In the genomic region with DNA sequence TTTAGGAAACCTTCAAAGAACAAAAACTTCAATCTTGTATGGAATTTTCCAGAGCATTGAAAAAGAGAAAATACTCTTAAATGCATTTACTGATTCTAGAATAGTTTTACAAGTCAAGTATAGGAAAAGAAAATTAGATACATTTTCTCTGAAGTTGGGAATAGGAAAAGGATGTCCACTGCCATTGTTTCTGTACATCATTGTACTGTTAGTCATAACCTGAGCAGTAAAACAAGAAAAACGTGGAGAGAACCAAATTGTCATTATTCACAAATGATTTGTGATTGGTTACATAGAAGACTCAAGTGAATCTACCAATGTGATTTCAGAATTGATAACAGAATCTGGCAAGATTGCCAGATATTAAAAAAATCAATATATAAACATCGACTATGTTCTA, we compare ENCODE assay signal across 22 cellular contexts.
"Had no signal": no experiment of that assay in that cellular context is flagged by ENCODE, and none has a peak within 500 bp of the region (broad histone marks: within the 10 kb centered on the region; RNA-seq: fewer than 3 reads in every experiment).

No MANE protein-coding gene starts in this region.

- H3K4me3 Mint-ChIP-seq: immature natural killer cell; naive B cell; nephron; stimulated activated naive B cell treated with anti-CD40 and anti-IgM and Interleukin-4, amounts not matched to agents 10 μg/mL and 1 μg/mL and 100 μg/mL, for 72 hours had no signal

- H3K4me1 Mint-ChIP-seq: nephron had no signal

- H3K4me1 ChIP-seq: left lung, lower lobe of right lung, parathyroid adenoma, psoas muscle had no signal

- ATAC-seq: foreskin keratinocyte; left lung; lower lobe of right lung; psoas muscle; sciatic nerve; stimulated activated naive B cell treated with anti-CD40 and anti-IgM and Interleukin-4, amounts not matched to agents 10 μg/mL and 1 μg/mL and 100 μg/mL, for 72 hours; stimulated activated naive CD8-positive, alpha-beta T cell treated with anti-CD3 and anti-CD28 coated beads, Interleukin-15, amount 100 ng/mL, for 72 hours had no signal

- H3K36me3 ChIP-seq: esophagus squamous epithelium, left lung, lower lobe of right lung, thoracic aorta, transverse colon had no signal

- H3K9ac ChIP-seq: parathyroid adenoma had no signal

- H3K4me3 ChIP-seq: esophagus squamous epithelium, left lung, lower lobe of right lung, psoas muscle, thoracic aorta, transverse colon had no signal

- H3K27ac ChIP-seq: esophagus squamous epithelium, foreskin keratinocyte, left lung, lower lobe of right lung, parathyroid adenoma, psoas muscle, thoracic aorta, transverse colon had no signal

- H3K27me3 Mint-ChIP-seq: naive B cell; stimulated activated naive B cell treated with anti-CD40 and anti-IgM and Interleukin-4, amounts not matched to agents 10 μg/mL and 1 μg/mL and 100 μg/mL, for 72 hours; stimulated activated naive CD8-positive, alpha-beta T cell treated with anti-CD3 and anti-CD28 coated beads, Interleukin-15, amount 100 ng/mL, for 72 hours had no signal

- H2AFZ ChIP-seq: parathyroid adenoma had no signal

- H3K27me3 ChIP-seq: esophagus squamous epithelium, foreskin keratinocyte, left lung, transverse colon had no signal

- H3K9me3 ChIP-seq: esophagus squamous epithelium, left lung, lower lobe of right lung, psoas muscle, thoracic aorta, transverse colon had no signal

- H3K9me3 Mint-ChIP-seq: immature natural killer cell; naive B cell; nephron; stimulated activated naive B cell treated with anti-CD40 and anti-IgM and Interleukin-4, amounts not matched to agents 10 μg/mL and 1 μg/mL and 100 μg/mL, for 72 hours; stimulated activated naive CD8-positive, alpha-beta T cell treated with anti-CD3 and anti-CD28 coated beads, Interleukin-15, amount 100 ng/mL, for 72 hours had no signal

- DNase-seq: cortex of kidney; effector memory CD4-positive, alpha-beta T cell; esophagus squamous epithelium; immature natural killer cell; left lung; lower lobe of right lung; mesenchymal stem cell; midbrain; naive B cell; psoas muscle; stimulated activated CD4-positive, alpha-beta T cell treated with anti-CD3 and anti-CD28 coated beads, Interleukin-2, amount 100 ng/mL, for 24 hours; stimulated activated CD4-positive, alpha-beta T cell treated with anti-CD3 and anti-CD28 coated beads, Interleukin-4, amount 100 ng/mL, for 4 hours; stimulated activated naive B cell treated with anti-CD40 and anti-IgM and Interleukin-4, amounts not matched to agents 10 μg/mL and 1 μg/mL and 100 μg/mL, for 72 hours; stimulated activated naive CD8-positive, alpha-beta T cell treated with anti-CD3 and anti-CD28 coated beads, Interleukin-15, amount 100 ng/mL, for 72 hours; transverse colon had no signal

- H3K79me2 ChIP-seq: parathyroid adenoma had no signal

- FAIRE-seq: endometrium, keratinocyte had no signal

- H3K27ac Mint-ChIP-seq: nephron; stimulated activated naive B cell treated with anti-CD40 and anti-IgM and Interleukin-4, amounts not matched to agents 10 μg/mL and 1 μg/mL and 100 μg/mL, for 72 hours; stimulated activated naive CD8-positive, alpha-beta T cell treated with anti-CD3 and anti-CD28 coated beads, Interleukin-15, amount 100 ng/mL, for 72 hours had no signal
